Comparison of ENCODE assay signal across 9 cellular contexts in the genomic region with DNA sequence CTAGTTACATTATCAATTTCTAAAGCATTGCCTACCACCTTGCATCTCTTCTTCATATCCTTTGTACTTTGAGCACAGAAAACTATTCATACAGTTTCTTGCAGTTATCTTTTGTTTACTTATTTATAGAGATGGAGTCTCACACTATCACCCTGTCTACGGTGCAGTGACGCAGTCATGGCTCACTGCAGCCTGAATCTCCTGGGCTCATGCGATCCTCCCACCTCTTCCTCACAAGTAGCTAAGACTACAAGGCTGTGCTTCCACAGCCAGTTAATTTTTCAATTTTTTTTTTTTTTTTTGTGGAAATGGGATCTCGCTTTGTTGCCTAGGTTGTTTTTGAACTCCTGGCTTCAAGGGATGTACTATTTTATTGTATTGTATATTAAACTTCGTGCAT.
"Had no signal": no experiment of that assay in that cellular context is flagged by ENCODE, and none has a peak within 500 bp of the region (broad histone marks: within the 10 kb centered on the region; RNA-seq: fewer than 3 reads in every experiment).

No MANE protein-coding gene starts in this region.

- H3K36me3 ChIP-seq: HAP-1 had no signal

- DNase-seq: GM23248, GOT3, H7, HFFc6, IMR-90, KG1 had no signal

- H3K27ac ChIP-seq: GM23248, HL-60 had no signal

- H3K4me3 ChIP-seq: GM23248, HAP-1, K562 had no signal

- H3K4me1 ChIP-seq: HAP-1 had no signal

- H3K9me3 ChIP-seq: HAP-1 had no signal
